In the genomic region with DNA sequence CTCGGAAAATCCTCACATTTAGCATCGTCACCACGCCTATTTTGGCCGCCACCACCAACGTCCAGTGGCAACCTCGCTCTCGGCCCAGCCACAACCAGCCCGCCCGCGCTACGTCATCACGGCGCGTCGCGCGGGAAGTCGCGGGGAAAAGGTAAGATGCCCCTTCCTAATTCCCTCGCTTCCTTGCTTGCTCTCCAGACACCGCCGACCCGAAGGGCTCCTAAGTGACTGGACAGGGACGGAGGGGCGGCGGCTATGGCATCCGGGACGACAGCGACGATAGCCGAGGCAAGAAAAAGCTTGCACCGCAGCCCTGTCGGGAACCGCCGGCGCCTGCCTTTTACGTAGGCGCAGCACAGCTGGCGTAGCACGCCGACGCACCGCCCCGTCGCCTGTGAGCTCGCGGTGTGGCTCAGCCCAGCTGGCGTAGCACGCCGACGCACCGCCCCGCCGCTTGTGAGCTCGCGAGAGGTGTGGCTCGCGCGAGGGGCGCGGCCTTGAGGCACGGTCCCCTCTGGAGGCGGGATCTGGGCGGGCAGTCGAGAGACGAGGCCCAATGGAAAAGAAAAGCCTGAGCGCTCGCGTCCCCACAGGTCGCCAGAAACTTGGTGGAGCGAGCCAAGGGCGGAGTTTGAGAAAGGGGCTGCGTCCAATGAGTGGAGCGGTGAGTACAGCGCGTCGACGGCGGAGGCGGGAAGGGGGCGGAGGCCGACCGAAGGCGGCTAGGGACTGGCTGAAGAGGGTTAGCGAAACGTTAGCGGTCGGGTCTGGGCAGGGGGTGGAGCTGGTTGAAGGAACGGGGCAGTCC, we compare ENCODE assay signal across 1 cellular context.
TF ChIP-seq lines count a peak whose summit lies in the region.

Gene HDAC6 (plus strand): TSS at position 787 of the 808 bp plus-strand sequence. CDS start 626 bp downstream, outside the sequence.

TF ChIP-seq in K562, 482 proteins besides CTCF, POLR2A, EP300 and RAD21 (continued from another document):
- TF ChIP-seq, protein P1, sequence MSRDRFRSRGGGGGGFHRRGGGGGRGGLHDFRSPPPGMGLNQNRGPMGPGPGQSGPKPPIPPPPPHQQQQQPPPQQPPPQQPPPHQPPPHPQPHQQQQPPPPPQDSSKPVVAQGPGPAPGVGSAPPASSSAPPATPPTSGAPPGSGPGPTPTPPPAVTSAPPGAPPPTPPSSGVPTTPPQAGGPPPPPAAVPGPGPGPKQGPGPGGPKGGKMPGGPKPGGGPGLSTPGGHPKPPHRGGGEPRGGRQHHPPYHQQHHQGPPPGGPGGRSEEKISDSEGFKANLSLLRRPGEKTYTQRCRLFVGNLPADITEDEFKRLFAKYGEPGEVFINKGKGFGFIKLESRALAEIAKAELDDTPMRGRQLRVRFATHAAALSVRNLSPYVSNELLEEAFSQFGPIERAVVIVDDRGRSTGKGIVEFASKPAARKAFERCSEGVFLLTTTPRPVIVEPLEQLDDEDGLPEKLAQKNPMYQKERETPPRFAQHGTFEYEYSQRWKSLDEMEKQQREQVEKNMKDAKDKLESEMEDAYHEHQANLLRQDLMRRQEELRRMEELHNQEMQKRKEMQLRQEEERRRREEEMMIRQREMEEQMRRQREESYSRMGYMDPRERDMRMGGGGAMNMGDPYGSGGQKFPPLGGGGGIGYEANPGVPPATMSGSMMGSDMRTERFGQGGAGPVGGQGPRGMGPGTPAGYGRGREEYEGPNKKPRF (IDR thresholded peaks at IDR 0.05; ENCODE audit: low read depth, low read length), result no peak
- TF ChIP-seq CEBPG (CRISPR knock-in tag; IDR thresholded peaks at IDR 0.05) (no peak), CEBPG (tag; conservative IDR thresholded peaks at IDR 0.05 in 1 of 2, IDR thresholded peaks at IDR 0.05 in 1 of 2) (no peak), ZBTB5 (IDR thresholded peaks at IDR 0.05) (no peak), ZNF584 (CRISPR knock-in tag; IDR thresholded peaks at IDR 0.05; ENCODE audit: low read depth) (no peak), ZSCAN32 (CRISPR knock-in tag; IDR thresholded peaks at IDR 0.05) (no peak), ZNF140 (CRISPR knock-in tag; IDR thresholded peaks at IDR 0.05) (no peak), ZNF696 (CRISPR knock-in tag; conservative IDR thresholded peaks at IDR 0.05) (no peak), ZNF121 (CRISPR knock-in tag; conservative IDR thresholded peaks at IDR 0.05) (no peak), ARNT (IDR thresholded peaks at IDR 0.05) (no peak), ZC3H11A (IDR thresholded peaks at IDR 0.05; ENCODE audit: low read depth, low read length) (no peak), KAT2B (IDR thresholded peaks at IDR 0.05; ENCODE audit: low read depth, low read length) (no peak), ZNF174 (CRISPR knock-in tag; IDR thresholded peaks at IDR 0.05) (no peak), SAFB2 (IDR thresholded peaks at IDR 0.05; ENCODE audit: borderline replicate concordance, low read depth, low read length, severe bottlenecking) (no peak), KLF1 (tag; IDR thresholded peaks at IDR 0.05) (no peak), GTF2F1 (IDR thresholded peaks at IDR 0.05; ENCODE audit: low read depth, low read length) (no peak), RAD51 (IDR thresholded peaks at IDR 0.05; ENCODE audit: borderline replicate concordance, low read depth) (no peak), ZNF224 (CRISPR knock-in tag; IDR thresholded peaks at IDR 0.05) (no peak), DLX4 (CRISPR knock-in tag; IDR thresholded peaks at IDR 0.05) (no peak), CHD2 (IDR thresholded peaks at IDR 0.05; ENCODE audit: low read depth, low read length) (peak; percentile 98), RFX7 (CRISPR knock-in tag; IDR thresholded peaks at IDR 0.05) (no peak), SETDB1 (IDR thresholded peaks at IDR 0.05; ENCODE audit: low read length) (no peak), SP1 (CRISPR knock-in tag; IDR thresholded peaks at IDR 0.05) (peak; percentile 97), FUS (optimal IDR thresholded peaks at IDR 0.05; ENCODE audit: low read depth, low read length) (no peak), SAP30 (IDR thresholded peaks at IDR 0.05; ENCODE audit: borderline replicate concordance, insufficient read depth, low read depth, low read length, poor library complexity, severe bottlenecking) (no peak), PHF8 (IDR thresholded peaks at IDR 0.05; ENCODE audit: borderline replicate concordance, low read length) (peak; percentile 20; the same call in 1 of the 2 replicates), ZNF24 (IDR thresholded peaks at IDR 0.05) (no peak), TRIM28 (IDR thresholded peaks at IDR 0.05) (no peak), GATA2 (CRISPR knock-in tag; IDR thresholded peaks at IDR 0.05) (no peak), GABPB1 (CRISPR knock-in tag; IDR thresholded peaks at IDR 0.05) (no peak; the same call in 1 of the 2 replicates), ZNF316 (IDR thresholded peaks at IDR 0.05) (0 out of 2 replicates have a peak, but pooled peaks have one; percentile 46), TAF15 (IDR thresholded peaks at IDR 0.05; ENCODE audit: low read depth, low read length) (no peak), ARID1B (IDR thresholded peaks at IDR 0.05) (no peak), HDAC2 (IDR thresholded peaks at IDR 0.05) (peak; percentile 60; the same call in 1 of the 2 replicates), RBM22 (IDR thresholded peaks at IDR 0.05; ENCODE audit: low read depth, low read length, poor library complexity, severe bottlenecking) (no peak), CREM (IDR thresholded peaks at IDR 0.05; ENCODE audit: low read depth) (peak; percentile 98), HCFC1 (IDR thresholded peaks at IDR 0.05; ENCODE audit: low read depth, low read length) (peak; percentile 71), ZNF184 (CRISPR knock-in tag; IDR thresholded peaks at IDR 0.05) (no peak), ZNF707 (CRISPR knock-in tag; conservative IDR thresholded peaks at IDR 0.05) (no peak), COPS2 (conservative IDR thresholded peaks at IDR 0.05) (no peak), IFI16 (CRISPR knock-in tag; IDR thresholded peaks at IDR 0.05) (no peak), FOXK2 (conservative IDR thresholded peaks at IDR 0.05 in 1 of 2, IDR thresholded peaks at IDR 0.05 in 1 of 2; ENCODE audit: low read depth in 2 of 2) (peak; percentile 74 to 80; a peak in 3 of 4 replicates), ZNF146 (CRISPR knock-in tag; IDR thresholded peaks at IDR 0.05; ENCODE audit: unreplicated experiment) (no peak)
- TF ChIP-seq, protein P2, sequence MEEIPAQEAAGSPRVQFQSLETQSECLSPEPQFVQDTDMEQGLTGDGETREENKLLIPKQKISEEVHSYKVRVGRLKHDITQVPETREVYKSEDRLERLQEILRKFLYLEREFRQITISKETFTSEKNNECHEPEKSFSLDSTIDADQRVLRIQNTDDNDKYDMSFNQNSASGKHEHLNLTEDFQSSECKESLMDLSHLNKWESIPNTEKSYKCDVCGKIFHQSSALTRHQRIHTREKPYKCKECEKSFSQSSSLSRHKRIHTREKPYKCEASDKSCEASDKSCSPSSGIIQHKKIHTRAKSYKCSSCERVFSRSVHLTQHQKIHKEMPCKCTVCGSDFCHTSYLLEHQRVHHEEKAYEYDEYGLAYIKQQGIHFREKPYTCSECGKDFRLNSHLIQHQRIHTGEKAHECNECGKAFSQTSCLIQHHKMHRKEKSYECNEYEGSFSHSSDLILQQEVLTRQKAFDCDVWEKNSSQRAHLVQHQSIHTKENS (CRISPR knock-in tag; IDR thresholded peaks at IDR 0.05), result no peak
- TF ChIP-seq, protein P3, sequence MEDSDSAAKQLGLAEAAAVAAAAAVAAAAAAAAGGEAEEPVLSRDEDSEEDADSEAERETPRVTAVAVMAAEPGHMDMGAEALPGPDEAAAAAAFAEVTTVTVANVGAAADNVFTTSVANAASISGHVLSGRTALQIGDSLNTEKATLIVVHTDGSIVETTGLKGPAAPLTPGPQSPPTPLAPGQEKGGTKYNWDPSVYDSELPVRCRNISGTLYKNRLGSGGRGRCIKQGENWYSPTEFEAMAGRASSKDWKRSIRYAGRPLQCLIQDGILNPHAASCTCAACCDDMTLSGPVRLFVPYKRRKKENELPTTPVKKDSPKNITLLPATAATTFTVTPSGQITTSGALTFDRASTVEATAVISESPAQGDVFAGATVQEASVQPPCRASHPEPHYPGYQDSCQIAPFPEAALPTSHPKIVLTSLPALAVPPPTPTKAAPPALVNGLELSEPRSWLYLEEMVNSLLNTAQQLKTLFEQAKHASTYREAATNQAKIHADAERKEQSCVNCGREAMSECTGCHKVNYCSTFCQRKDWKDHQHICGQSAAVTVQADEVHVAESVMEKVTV (CRISPR knock-in tag; IDR thresholded peaks at IDR 0.05), result no peak
- TF ChIP-seq, protein P4, sequence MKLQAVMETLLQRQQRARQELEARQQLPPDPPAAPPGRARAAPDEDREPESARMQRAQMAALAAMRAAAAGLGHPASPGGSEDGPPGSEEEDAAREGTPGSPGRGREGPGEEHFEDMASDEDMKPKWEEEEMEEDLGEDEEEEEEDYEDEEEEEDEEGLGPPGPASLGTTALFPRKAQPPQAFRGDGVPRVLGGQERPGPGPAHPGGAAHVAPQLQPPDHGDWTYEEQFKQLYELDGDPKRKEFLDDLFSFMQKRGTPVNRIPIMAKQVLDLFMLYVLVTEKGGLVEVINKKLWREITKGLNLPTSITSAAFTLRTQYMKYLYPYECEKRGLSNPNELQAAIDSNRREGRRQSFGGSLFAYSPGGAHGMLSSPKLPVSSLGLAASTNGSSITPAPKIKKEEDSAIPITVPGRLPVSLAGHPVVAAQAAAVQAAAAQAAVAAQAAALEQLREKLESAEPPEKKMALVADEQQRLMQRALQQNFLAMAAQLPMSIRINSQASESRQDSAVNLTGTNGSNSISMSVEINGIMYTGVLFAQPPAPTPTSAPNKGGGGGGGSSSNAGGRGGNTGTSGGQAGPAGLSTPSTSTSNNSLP (IDR thresholded peaks at IDR 0.05; ENCODE audit: borderline replicate concordance, low read depth, low read length), result no peak
- TF ChIP-seq, protein P5, sequence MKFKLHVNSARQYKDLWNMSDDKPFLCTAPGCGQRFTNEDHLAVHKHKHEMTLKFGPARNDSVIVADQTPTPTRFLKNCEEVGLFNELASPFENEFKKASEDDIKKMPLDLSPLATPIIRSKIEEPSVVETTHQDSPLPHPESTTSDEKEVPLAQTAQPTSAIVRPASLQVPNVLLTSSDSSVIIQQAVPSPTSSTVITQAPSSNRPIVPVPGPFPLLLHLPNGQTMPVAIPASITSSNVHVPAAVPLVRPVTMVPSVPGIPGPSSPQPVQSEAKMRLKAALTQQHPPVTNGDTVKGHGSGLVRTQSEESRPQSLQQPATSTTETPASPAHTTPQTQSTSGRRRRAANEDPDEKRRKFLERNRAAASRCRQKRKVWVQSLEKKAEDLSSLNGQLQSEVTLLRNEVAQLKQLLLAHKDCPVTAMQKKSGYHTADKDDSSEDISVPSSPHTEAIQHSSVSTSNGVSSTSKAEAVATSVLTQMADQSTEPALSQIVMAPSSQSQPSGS (CRISPR knock-in tag; IDR thresholded peaks at IDR 0.05), result no peak
- TF ChIP-seq, protein P6, sequence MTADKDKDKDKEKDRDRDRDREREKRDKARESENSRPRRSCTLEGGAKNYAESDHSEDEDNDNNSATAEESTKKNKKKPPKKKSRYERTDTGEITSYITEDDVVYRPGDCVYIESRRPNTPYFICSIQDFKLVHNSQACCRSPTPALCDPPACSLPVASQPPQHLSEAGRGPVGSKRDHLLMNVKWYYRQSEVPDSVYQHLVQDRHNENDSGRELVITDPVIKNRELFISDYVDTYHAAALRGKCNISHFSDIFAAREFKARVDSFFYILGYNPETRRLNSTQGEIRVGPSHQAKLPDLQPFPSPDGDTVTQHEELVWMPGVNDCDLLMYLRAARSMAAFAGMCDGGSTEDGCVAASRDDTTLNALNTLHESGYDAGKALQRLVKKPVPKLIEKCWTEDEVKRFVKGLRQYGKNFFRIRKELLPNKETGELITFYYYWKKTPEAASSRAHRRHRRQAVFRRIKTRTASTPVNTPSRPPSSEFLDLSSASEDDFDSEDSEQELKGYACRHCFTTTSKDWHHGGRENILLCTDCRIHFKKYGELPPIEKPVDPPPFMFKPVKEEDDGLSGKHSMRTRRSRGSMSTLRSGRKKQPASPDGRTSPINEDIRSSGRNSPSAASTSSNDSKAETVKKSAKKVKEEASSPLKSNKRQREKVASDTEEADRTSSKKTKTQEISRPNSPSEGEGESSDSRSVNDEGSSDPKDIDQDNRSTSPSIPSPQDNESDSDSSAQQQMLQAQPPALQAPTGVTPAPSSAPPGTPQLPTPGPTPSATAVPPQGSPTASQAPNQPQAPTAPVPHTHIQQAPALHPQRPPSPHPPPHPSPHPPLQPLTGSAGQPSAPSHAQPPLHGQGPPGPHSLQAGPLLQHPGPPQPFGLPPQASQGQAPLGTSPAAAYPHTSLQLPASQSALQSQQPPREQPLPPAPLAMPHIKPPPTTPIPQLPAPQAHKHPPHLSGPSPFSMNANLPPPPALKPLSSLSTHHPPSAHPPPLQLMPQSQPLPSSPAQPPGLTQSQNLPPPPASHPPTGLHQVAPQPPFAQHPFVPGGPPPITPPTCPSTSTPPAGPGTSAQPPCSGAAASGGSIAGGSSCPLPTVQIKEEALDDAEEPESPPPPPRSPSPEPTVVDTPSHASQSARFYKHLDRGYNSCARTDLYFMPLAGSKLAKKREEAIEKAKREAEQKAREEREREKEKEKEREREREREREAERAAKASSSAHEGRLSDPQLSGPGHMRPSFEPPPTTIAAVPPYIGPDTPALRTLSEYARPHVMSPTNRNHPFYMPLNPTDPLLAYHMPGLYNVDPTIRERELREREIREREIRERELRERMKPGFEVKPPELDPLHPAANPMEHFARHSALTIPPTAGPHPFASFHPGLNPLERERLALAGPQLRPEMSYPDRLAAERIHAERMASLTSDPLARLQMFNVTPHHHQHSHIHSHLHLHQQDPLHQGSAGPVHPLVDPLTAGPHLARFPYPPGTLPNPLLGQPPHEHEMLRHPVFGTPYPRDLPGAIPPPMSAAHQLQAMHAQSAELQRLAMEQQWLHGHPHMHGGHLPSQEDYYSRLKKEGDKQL (CRISPR knock-in tag; IDR thresholded peaks at IDR 0.05; ENCODE audit: borderline replicate concordance), result no peak
TF ChIP-seq in K562: peak in this region for 80.
